13 cellular contexts compared by ENCODE assay signal in the genomic region with DNA sequence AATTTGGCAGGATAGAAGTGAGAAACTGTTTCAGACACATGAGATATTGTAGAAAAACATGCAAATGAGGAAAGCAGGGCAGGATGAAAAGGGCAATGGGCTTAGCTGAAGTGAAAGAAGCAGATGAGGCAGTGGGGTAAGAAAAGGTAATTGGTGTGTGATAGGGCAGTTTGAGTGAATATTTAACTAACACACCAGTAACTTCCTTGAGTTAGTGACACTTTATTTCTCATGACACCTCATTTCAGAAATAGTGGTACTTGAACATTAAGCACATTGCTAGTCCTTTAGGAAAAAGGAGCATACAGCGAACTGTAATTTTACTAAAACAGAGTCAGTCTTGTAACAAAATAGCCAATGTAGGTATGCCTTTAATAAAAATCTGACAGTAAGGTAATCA.
DNase-seq lines count a peak whose midpoint lies in the region; ATAC-seq and TF ChIP-seq lines count a peak whose summit lies in the region.
"Had no signal": no experiment of that assay in that cellular context is flagged by ENCODE, and none has a peak within 500 bp of the region (broad histone marks: within the 10 kb centered on the region; RNA-seq: fewer than 3 reads in every experiment).

No MANE protein-coding gene starts in this region.

- H3K27me3 ChIP-seq in ovary: no peaks in the 10 kb centered on the region
- H3K27me3 ChIP-seq: hepatocyte, right atrium auricular region had no signal

- peak; percentile 91 for ATAC-seq in GM18867 (IDR thresholded peaks at IDR 0.05; ENCODE audit: unreplicated experiment)
- peak; percentile 97 for ATAC-seq in GM21447 (IDR thresholded peaks at IDR 0.05; ENCODE audit: unreplicated experiment)
- ATAC-seq in HG03045 (IDR thresholded peaks at IDR 0.05; ENCODE audit: unreplicated experiment): peak; percentile 88
- ATAC-seq in activated B cell treated with CpG ODN at 0.5 μM for 24 hours (ENCODE audit: low read depth): peak; percentile 60
- no peak for ATAC-seq in natural killer cell

- H3K27me3 Mint-ChIP-seq in activated B cell treated with CpG ODN at 0.5 μM for 24 hours (no peaks in the 10 kb centered on the region), natural killer cell (ENCODE audit: low read depth in 2 of 2) (no peaks in the 10 kb centered on the region)

- H3K36me3 ChIP-seq in ovary: no peaks in the 10 kb centered on the region
- H3K36me3 ChIP-seq: right atrium auricular region had no signal

- TF ChIP-seq EP300 in ovary (IDR thresholded peaks at IDR 0.05): no peak

- no peak overlapping the region for H3K4me3 ChIP-seq in ovary
- H3K4me3 ChIP-seq: hepatocyte, right atrium auricular region had no signal

- H3K9me3 ChIP-seq in ovary: no peaks in the 10 kb centered on the region

- no peak overlapping the region for H3K27ac ChIP-seq in ovary
- H3K27ac ChIP-seq: C4-2B, hepatocyte had no signal

- H3K9me3 Mint-ChIP-seq in activated B cell treated with CpG ODN at 0.5 μM for 24 hours (no peaks in the 10 kb centered on the region), natural killer cell (no peaks in the 10 kb centered on the region)

- TF ChIP-seq POLR2A in ovary (IDR thresholded peaks at IDR 0.05): no peak

- H3K36me3 Mint-ChIP-seq in activated B cell treated with CpG ODN at 0.5 μM for 24 hours (ENCODE audit: low read depth): no peaks in the 10 kb centered on the region
- H3K36me3 Mint-ChIP-seq in natural killer cell: peaks cover 7% of the 10 kb centered on the region

- no peak for DNase-seq in activated B cell treated with CpG ODN at 0.5 μM for 24 hours
- DNase-seq in natural killer cell: no peak
- no peak for DNase-seq in AG08396 (ENCODE audit: low spot score)
- no peak for DNase-seq in ovary
- DNase-seq in HPDE6-E6E7 (ENCODE audit: extremely low spot score): no peak
- DNase-seq: NCI-H1436 treated with DMSO at 0.1 percent for 48 hours, OCI-M1 had no signal

- intact Hi-C loops in activated B cell treated with CpG ODN at 0.5 μM for 24 hours (cut with micrococcal nuclease) (loop anchor here (2.0 kb wide), 1 partner anchor 59 kb away; no protein-coding TSS in a partner anchor), natural killer cell (cut with micrococcal nuclease) (no loop called here), ovary (cut with DNase I) (no loop called here)

- CTCF ChIA-PET in activated B cell treated with CpG ODN at 0.5 μM for 24 hours (lab: Charles Lee): no interaction called here

- POLR2A ChIA-PET in activated B cell treated with CpG ODN at 0.5 μM for 24 hours (lab: Charles Lee): no interaction called here

- H3K4me1 ChIP-seq in ovary (ENCODE audit: insufficient read depth): no peaks in the 10 kb centered on the region

- TF ChIP-seq CTCF in activated B cell treated with CpG ODN at 0.5 μM for 24 hours (IDR thresholded peaks at IDR 0.05) (no peak), natural killer cell (IDR thresholded peaks at IDR 0.05) (no peak), ovary (IDR thresholded peaks at IDR 0.05) (no peak)

- H3K4me3 Mint-ChIP-seq in activated B cell treated with CpG ODN at 0.5 μM for 24 hours (no peak overlapping the region), natural killer cell (no peak overlapping the region)

- H3K4me1 Mint-ChIP-seq in activated B cell treated with CpG ODN at 0.5 μM for 24 hours: peaks cover 8% of the 10 kb centered on the region
- peaks cover 7 to 12% of the 10 kb centered on the region in 2 donors for H3K4me1 Mint-ChIP-seq in natural killer cell

- WGBS in ovary, 3 donors: 96 to 100% (median 99%) methylated on average over 1 of the region's 1 CpG

- no peak overlapping the region for H3K27ac Mint-ChIP-seq in activated B cell treated with CpG ODN at 0.5 μM for 24 hours
- peak overlapping the region in 1 of 2 donors; percentile 9 for H3K27ac Mint-ChIP-seq in natural killer cell

Comparison
In these comparisons a context has a peak if more than half of its experiments do, and no peak if none do; other contexts are left out.
1. ATAC-seq: peak in GM18867 (single experiment), GM21447 (single experiment), HG03045 (single experiment) and activated B cell treated with CpG ODN at 0.5 μM for 24 hours (single experiment); none in natural killer cell (0 of 3).